In genomic region chr6:111871207-111871606, GRCh38 we compare ENCODE assay signal across 8 cellular contexts. TPM values are rescaled to one million over a fixed set of nuclear protein-coding genes. Genes with fewer than 3 reads are reported as not detected.
DNase-seq lines count a peak whose midpoint lies in the region; ATAC-seq lines count a peak whose summit lies in the region.

No MANE protein-coding gene starts in this region.

- H3K4me1 Mint-ChIP-seq in CD4-positive, alpha-beta memory T cell = peaks cover 45 to 77% (median 56%) of the 10 kb centered on the region in 4 donors

- peak; percentile 42 to 62 for ATAC-seq in activated naive CD4-positive, alpha-beta T cell treated with anti-CD3 and anti-CD28 coated beads, Interleukin-2, amount 50 U/mL, for 72 hours
- ATAC-seq in HG02678 (IDR thresholded peaks at IDR 0.05; ENCODE audit: unreplicated experiment) (no peak), GM19397 (IDR thresholded peaks at IDR 0.05; ENCODE audit: unreplicated experiment) (no peak)

- H3K4me3 Mint-ChIP-seq in CD4-positive, alpha-beta memory T cell = peak overlapping the region; percentile 90 to 98 (median 96)

- POLR2A ChIA-PET in CD4-positive, alpha-beta memory T cell (lab: Charles Lee; ENCODE audit: partially characterized antibody) = interaction anchor here (0.7 to 5.5 kb wide), 20 partner anchors 9 to 149 kb away, joined by 3 to 64 read pairs (median 4); no protein-coding TSS in a partner anchor

- no peaks in the 10 kb centered on the region for H3K9me3 Mint-ChIP-seq in CD4-positive, alpha-beta memory T cell
- no peaks in the 10 kb centered on the region for H3K9me3 Mint-ChIP-seq in activated naive CD4-positive, alpha-beta T cell treated with anti-CD3 and anti-CD28 coated beads, Interleukin-2, amount 50 U/mL, for 72 hours

- no peaks in the 10 kb centered on the region for H3K9me3 ChIP-seq in CD4-positive, alpha-beta memory T cell (ENCODE audit: control insufficient read depth in 1 of 2, low read length in 2 of 2)
- no peaks in the 10 kb centered on the region for H3K9me3 ChIP-seq in KOPT-K1 (ENCODE audit: insufficient read depth, low read length, poor library complexity, severe bottlenecking)
- no peaks in the 10 kb centered on the region for H3K9me3 ChIP-seq in thymus (ENCODE audit: control insufficient read depth)

- DNase-seq in CD4-positive, alpha-beta memory T cell = peak; percentile 49 to 77 (median 58)
- no peak for DNase-seq in activated naive CD4-positive, alpha-beta T cell treated with anti-CD3 and anti-CD28 coated beads, Interleukin-2, amount 50 U/mL, for 72 hours (ENCODE audit: low spot score in 2 of 2)
- DNase-seq in left kidney (ENCODE audit: low read depth, low spot score) (peak; percentile 26), NCI-H2029 (lab: John Stamatoyannopoulos, UW) (no peak)

- no peaks in the 10 kb centered on the region for H3K36me3 ChIP-seq in CD4-positive, alpha-beta memory T cell (ENCODE audit: insufficient read depth, low read length)
- H3K36me3 ChIP-seq in KOPT-K1 (ENCODE audit: insufficient read depth, low read length) = no peaks in the 10 kb centered on the region
- no peaks in the 10 kb centered on the region for H3K36me3 ChIP-seq in thymus (ENCODE audit: control insufficient read depth, insufficient read depth)

- H3K27me3 Mint-ChIP-seq in CD4-positive, alpha-beta memory T cell = no peaks in the 10 kb centered on the region

- H3K36me3 Mint-ChIP-seq in CD4-positive, alpha-beta memory T cell = peaks cover 0 to 40% of the 10 kb centered on the region in 2 donors
- H3K36me3 Mint-ChIP-seq in activated naive CD4-positive, alpha-beta T cell treated with anti-CD3 and anti-CD28 coated beads, Interleukin-2, amount 50 U/mL, for 72 hours = peaks cover 42 to 45% of the 10 kb centered on the region in 2 donors

- H3K27ac Mint-ChIP-seq in CD4-positive, alpha-beta memory T cell = peak overlapping the region; percentile 91 to 98 (median 96)
- H3K27ac Mint-ChIP-seq in activated naive CD4-positive, alpha-beta T cell treated with anti-CD3 and anti-CD28 coated beads, Interleukin-2, amount 50 U/mL, for 72 hours = peak overlapping the region; percentile 93 to 94

- CTCF ChIA-PET in CD4-positive, alpha-beta memory T cell (lab: Charles Lee; ENCODE audit: partially characterized antibody) = interaction anchor here (0.7 to 1.2 kb wide), 5 partner anchors 26 to 125 kb away, joined by 3 to 5 read pairs (median 3); no protein-coding TSS in a partner anchor

- 2% methylated on average over 3 of the region's 3 CpGs for WGBS in thymus

- intact Hi-C loops in CD4-positive, alpha-beta memory T cell (cut with micrococcal nuclease) = loop anchor here (1.0 to 10.0 kb wide), 2 partner anchors 8 to 386 kb away; partner anchors contain the start of gene REV3L

- H3K4me1 ChIP-seq in CD4-positive, alpha-beta memory T cell (ENCODE audit: insufficient read depth, low read length) = peaks cover 60% of the 10 kb centered on the region
- H3K4me1 ChIP-seq in thymus (ENCODE audit: control insufficient read depth, insufficient read depth, low read length) = peaks cover 24% of the 10 kb centered on the region

- H3K4me3 ChIP-seq in CD4-positive, alpha-beta memory T cell (ENCODE audit: low read length in 2 of 2) = peak overlapping the region; percentile 88 to 91
- peak overlapping the region; percentile 72 for H3K4me3 ChIP-seq in thymus (ENCODE audit: low read length)

- H3K27me3 ChIP-seq in CD4-positive, alpha-beta memory T cell (ENCODE audit: insufficient read depth, low read length) = no peaks in the 10 kb centered on the region
- no peaks in the 10 kb centered on the region for H3K27me3 ChIP-seq in thymus (ENCODE audit: control insufficient read depth, insufficient read depth)

- H3K27ac ChIP-seq in CD4-positive, alpha-beta memory T cell (ENCODE audit: low read depth, low read length) = peak overlapping the region; percentile 88
- peak overlapping the region; percentile 95 for H3K27ac ChIP-seq in KOPT-K1 (ENCODE audit: low read depth, low read length, poor library complexity, severe bottlenecking)
- peak overlapping the region; percentile 79 for H3K27ac ChIP-seq in thymus (ENCODE audit: low read depth)

RNA-seq across cellular contexts. Expression of gene FYN, which starts 2.0 kb away (rescaled TPM):
- total RNA-seq in CD4-positive, alpha-beta memory T cell = 100 to 1,000 TPM; 664 to 713 TPM
- 100 to 1,000 TPM; 338 to 463 TPM for polyA plus RNA-seq in CD4-positive, alpha-beta memory T cell
- total RNA-seq in activated naive CD4-positive, alpha-beta T cell treated with anti-CD3 and anti-CD28 coated beads, Interleukin-2, amount 50 U/mL, for 72 hours = 100 to 1,000 TPM; 287 to 304 TPM
- 93.9 TPM for polyA plus RNA-seq in thymus

Comparison
In these comparisons a context has a peak if more than half of its experiments do, and no peak if none do; other contexts are left out.
1. DNase-seq: peak in CD4-positive, alpha-beta memory T cell (5 of 5) and left kidney (single experiment); none in activated naive CD4-positive, alpha-beta T cell treated with anti-CD3 and anti-CD28 coated beads, Interleukin-2, amount 50 U/mL, for 72 hours (0 of 2) and NCI-H2029 (single experiment).
2. ATAC-seq: peak in activated naive CD4-positive, alpha-beta T cell treated with anti-CD3 and anti-CD28 coated beads, Interleukin-2, amount 50 U/mL, for 72 hours (2 of 2); none in HG02678 (single experiment) and GM19397 (single experiment).
3. Peak in every context shown above with its lines, with median percentiles within 50 percentile points of each other: H3K27ac ChIP-seq.